ENCODE assay signal across 12 cellular contexts in genomic region chr12:65164244-65164643, GRCh38. TPM values are rescaled to one million over a fixed set of nuclear protein-coding genes. Genes with fewer than 3 reads are reported as not detected.
"Had no signal": no experiment of that assay in that cellular context is flagged by ENCODE, and none has a peak within 500 bp of the region (broad histone marks: within the 10 kb centered on the region; RNA-seq: fewer than 3 reads in every experiment).

No MANE protein-coding gene starts in this region.

- FAIRE-seq: H1, H54 had no signal

- H3K9me3 ChIP-seq: HAP-1 had no signal

- H3K36me3 ChIP-seq: HAP-1 had no signal

- H3K4me3 ChIP-seq: GM23248, GM23338, HAP-1 had no signal

- H2AFZ ChIP-seq: GM23248, GM23338 had no signal

- H3K9me3 Mint-ChIP-seq: HFFc6 had no signal

- H3K4me1 Mint-ChIP-seq: GM23338, H9 had no signal

- H3K4me3 Mint-ChIP-seq: GM23338, H9, HFFc6 had no signal

- H3K27ac ChIP-seq: GM23248 had no signal

- DNase-seq: GM23248, GOT3, H7, H9, HCEC 1CT, HFFc6 had no signal

- H3K4me2 ChIP-seq: GM23338 had no signal

- ATAC-seq: GM23338, HCT116 had no signal

- H3K9ac ChIP-seq: GM23248 had no signal

- H3K27ac Mint-ChIP-seq: GM23338, H9, HFFc6 had no signal

RNA-seq across cellular contexts. Expression of gene WIF1, which starts 43.1 kb away (rescaled TPM):
- total RNA-seq: GM23248, H4, HFFc6 had no signal
- polyA plus RNA-seq: GM23248 had no signal
